ENCODE assay signal across 13 cellular contexts in genomic region chr12:52149182-52149641, GRCh38. TPM values are rescaled to one million over a fixed set of nuclear protein-coding genes. Genes with fewer than 3 reads are reported as not detected.
DNase-seq lines count a peak whose midpoint lies in the region; ATAC-seq, FAIRE-seq and TF ChIP-seq lines count a peak whose summit lies in the region.
"Had no signal": no experiment of that assay in that cellular context is flagged by ENCODE, and none has a peak within 500 bp of the region (broad histone marks: within the 10 kb centered on the region; RNA-seq: fewer than 3 reads in every experiment).

No MANE protein-coding gene starts in this region.

- no peak for TF ChIP-seq POLR2A in spleen (IDR thresholded peaks at IDR 0.05)

- H3K4me3 ChIP-seq in HEK293 (ENCODE audit: low read depth, low read length) (no peak overlapping the region), kidney (ENCODE audit: low read length in 2 of 2) (no peak overlapping the region), spleen (no peak overlapping the region)

- 55 to 93% (median 69%) methylated on average over 6 of the region's 6 CpGs for WGBS in spleen, 5 donors

- no peaks in the 10 kb centered on the region for H3K36me3 Mint-ChIP-seq in MCF 10A (ENCODE audit: insufficient read depth, unreplicated experiment)
- H3K36me3 Mint-ChIP-seq: CD4-positive, CD25-positive, alpha-beta regulatory T cell; IgD-negative memory B cell had no signal

- intact Hi-C loops in MCF 10A (cut with micrococcal nuclease) (no loop called here), kidney (cut with DNase I) (no loop called here), spleen (cut with DNase I; ENCODE audit: low total_unique reads) (no loop called here)

- H3K9me3 Mint-ChIP-seq in MCF 10A (ENCODE audit: unreplicated experiment): no peaks in the 10 kb centered on the region
- H3K9me3 Mint-ChIP-seq: IgD-negative memory B cell had no signal

- CTCF ChIA-PET in HEK293 (lab: Yijun Ruan, JAX): interaction anchor here (0.6 to 3.1 kb wide), 11 partner anchors 8 to 735 kb away, joined by 3 to 15 read pairs (median 5); no protein-coding TSS in a partner anchor
- CTCF ChIA-PET in MCF 10A (lab: Yijun Ruan, JAX): interaction anchor here (0.5 to 13.9 kb wide), 8 partner anchors 9 to 831 kb away, joined by 3 to 313 read pairs (median 4); no protein-coding TSS in a partner anchor

- no peaks in the 10 kb centered on the region for H3K27me3 Mint-ChIP-seq in MCF 10A (ENCODE audit: insufficient read depth, unreplicated experiment)
- H3K27me3 Mint-ChIP-seq: activated CD4-positive, alpha-beta T cell treated with anti-CD3 and anti-CD28 coated beads for 36 hours had no signal

- H3K9ac ChIP-seq in kidney (ENCODE audit: low read length in 2 of 2): peak overlapping the region in 1 of 2 donors; percentile 46

- H3K4me1 Mint-ChIP-seq in MCF 10A (ENCODE audit: insufficient read depth, unreplicated experiment): peaks cover 69% of the 10 kb centered on the region
- H3K4me1 Mint-ChIP-seq: IgD-negative memory B cell had no signal

- no peaks in the 10 kb centered on the region for H3K9me3 ChIP-seq in HEK293 (ENCODE audit: control insufficient read depth, insufficient read depth, low read depth, low read length)
- H3K9me3 ChIP-seq in kidney (ENCODE audit: control insufficient read depth in 1 of 2, low read length in 2 of 2): no peaks in the 10 kb centered on the region
- no peaks in the 10 kb centered on the region for H3K9me3 ChIP-seq in spleen
- H3K9me3 ChIP-seq: neutrophil had no signal

- FAIRE-seq in kidney (lab: Jason Lieb, UNC): no peak

- no peak for TF ChIP-seq CTCF in HEK293 (tag by site-specific recombination; IDR thresholded peaks at IDR 0.05)
- TF ChIP-seq CTCF in MCF 10A (IDR thresholded peaks at IDR 0.05; ENCODE audit: unreplicated experiment): no peak
- no peak for TF ChIP-seq CTCF in kidney (IDR thresholded peaks at IDR 0.05; ENCODE audit: borderline replicate concordance, extremely low read depth, insufficient read depth)
- no peak for TF ChIP-seq CTCF in spleen (IDR thresholded peaks at IDR 0.05 in 8 of 11, conservative IDR thresholded peaks at IDR 0.05 in 3 of 11)

- H3K27ac ChIP-seq in HEK293 (ENCODE audit: extremely low read depth, low read depth, low read length): no peak overlapping the region
- H3K27ac ChIP-seq in kidney (ENCODE audit: low read depth in 2 of 2, low read length in 2 of 2): peak overlapping the region; percentile 48 to 86
- no peak overlapping the region for H3K27ac ChIP-seq in spleen
- H3K27ac ChIP-seq: neutrophil had no signal

- no peak overlapping the region for H3K4me3 Mint-ChIP-seq in MCF 10A (ENCODE audit: unreplicated experiment)
- H3K4me3 Mint-ChIP-seq: activated CD4-positive, alpha-beta T cell treated with anti-CD3 and anti-CD28 coated beads for 36 hours; CD4-positive, CD25-positive, alpha-beta regulatory T cell; IgD-negative memory B cell had no signal

- H3K36me3 ChIP-seq in HEK293 (ENCODE audit: control insufficient read depth in 2 of 2, insufficient read depth in 1 of 2, low read length in 2 of 2) (no peaks in the 10 kb centered on the region), kidney (ENCODE audit: control insufficient read depth in 1 of 2, insufficient read depth in 2 of 2, low read length in 2 of 2) (no peaks in the 10 kb centered on the region), spleen (no peaks in the 10 kb centered on the region)
- H3K36me3 ChIP-seq: neutrophil had no signal

- POLR2A ChIA-PET in HEK293 (lab: Yijun Ruan, JAX): interaction anchor here (0.6 kb wide), 1 partner anchor 11 kb away, joined by 3 read pairs; no protein-coding TSS in a partner anchor
- POLR2A ChIA-PET in MCF 10A (lab: Yijun Ruan, JAX): interaction anchor here (0.6 to 13.5 kb wide), 12 partner anchors 8 to 726 kb away, joined by 3 to 373 read pairs (median 4); partner anchors contain the start of genes KRT5 and KRT6A

- no peak for ATAC-seq in GM21360 (IDR thresholded peaks at IDR 0.05; ENCODE audit: unreplicated experiment)
- ATAC-seq: activated CD4-positive, alpha-beta T cell treated with anti-CD3 and anti-CD28 coated beads for 36 hours had no signal

- H3K27ac Mint-ChIP-seq in MCF 10A (ENCODE audit: low read depth, unreplicated experiment): peak overlapping the region; percentile 97
- H3K27ac Mint-ChIP-seq: activated CD4-positive, alpha-beta T cell treated with anti-CD3 and anti-CD28 coated beads for 36 hours; CD4-positive, CD25-positive, alpha-beta regulatory T cell; IgD-negative memory B cell had no signal

- DNase-seq in MCF 10A (ENCODE audit: unreplicated experiment): no peak
- DNase-seq in kidney: no peak
- DNase-seq in spleen: peak; percentile 47
- no peak for DNase-seq in GM19238 (ENCODE audit: insufficient read length, low spot score)
- no peak for DNase-seq in glomerular visceral epithelial cell (ENCODE audit: extremely low spot score)
- DNase-seq in EL: no peak
- DNase-seq: activated CD4-positive, alpha-beta T cell treated with anti-CD3 and anti-CD28 coated beads for 36 hours; CD4-positive, CD25-positive, alpha-beta regulatory T cell; NCI-H1694 had no signal

- H3K4me1 ChIP-seq in HEK293 (ENCODE audit: control insufficient read depth, insufficient read depth, low read length) (no peaks in the 10 kb centered on the region; the same call in 1 of the 2 replicates), kidney (ENCODE audit: control insufficient read depth in 1 of 2, insufficient read depth in 1 of 2, low read depth in 1 of 2, low read length in 2 of 2) (peaks cover 14 to 24% of the 10 kb centered on the region in 2 donors), spleen (peaks cover 3 to 34% (median 20%) of the 10 kb centered on the region in 6 donors)

- H3K27me3 ChIP-seq in spleen (replicated peaks in 1 of 7): peaks cover 0 to 23% (median 11%) of the 10 kb centered on the region in 7 donors

- no TSS peak for BruUV-seq in MCF 10A (replicated peaks; lab: Mats Ljungman, UMichigan)

TF ChIP-seq in HEK293, 187 proteins besides CTCF, POLR2A, EP300 and RAD21:
- TF ChIP-seq ZFHX2 (tag by site-specific recombination; conservative IDR thresholded peaks at IDR 0.05) (0 out of 2 replicates have a peak, but pooled peaks have one; percentile 22), ZNF175 (tag by site-specific recombination; IDR thresholded peaks at IDR 0.05) (no peak), MYNN (tag by site-specific recombination; IDR thresholded peaks at IDR 0.05; ENCODE audit: borderline replicate concordance) (0 out of 2 replicates have a peak, but pooled peaks have one; percentile 54), EGR2 (tag by site-specific recombination; IDR thresholded peaks at IDR 0.05; ENCODE audit: low read depth) (0 out of 2 replicates have a peak, but pooled peaks have one; percentile 35)

RNA-seq across cellular contexts. Expression of gene KRT80, which starts 42.6 kb away (rescaled TPM):
- 27.4 and 52.3 TPM in 2 replicates for total RNA-seq in MCF 10A (2022)
- 12.3 TPM for total RNA-seq in kidney
- 1.0 TPM for polyA plus RNA-seq in kidney (ENCODE audit: insufficient read depth, low read depth, low replicate concordance)
- total RNA-seq in spleen: under 1 TPM in 2 of 7 donors, not detected in 5; 0.17 to 0.37 TPM
- under 1 TPM in 1 of 3 donors, not detected in 2; 0.03 TPM for polyA plus RNA-seq in spleen
- total RNA-seq: activated CD4-positive, alpha-beta T cell treated with anti-CD3 and anti-CD28 coated beads for 36 hours; CD4-positive, CD25-positive, alpha-beta regulatory T cell had no signal
- polyA plus RNA-seq: CD4-positive, CD25-positive, alpha-beta regulatory T cell; IgD-negative memory B cell had no signal

Comparison
In these comparisons a context has a peak if more than half of its experiments do, and no peak if none do; other contexts are left out.
1. H3K27ac ChIP-seq: peak in kidney (2 of 2); none in HEK293 (single experiment) and spleen (0 of 8).